In the genomic region with DNA sequence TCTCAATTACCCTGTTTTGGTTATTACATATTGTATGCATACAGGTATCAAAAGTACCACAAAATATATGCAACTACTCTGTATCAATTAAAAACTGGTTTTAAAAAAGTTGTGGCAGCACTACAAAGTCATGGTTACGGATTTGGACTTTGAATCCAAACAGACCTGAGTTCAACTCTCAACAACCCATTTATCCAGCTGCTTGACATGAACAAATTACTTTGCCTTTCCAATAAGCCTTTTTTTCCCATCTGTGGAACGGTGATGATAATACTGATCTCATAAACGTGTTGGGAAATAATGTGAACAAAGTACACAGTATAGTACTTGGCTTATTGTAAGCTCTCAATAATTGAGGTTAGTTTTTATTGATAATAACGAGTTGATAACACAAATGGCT, we compare ENCODE assay signal across 22 cellular contexts.
"Had no signal": no experiment of that assay in that cellular context is flagged by ENCODE, and none has a peak within 500 bp of the region (broad histone marks: within the 10 kb centered on the region; RNA-seq: fewer than 3 reads in every experiment).

No MANE protein-coding gene starts in this region.

- ATAC-seq: activated CD4-positive, CD25-positive, alpha-beta regulatory T cell treated with anti-CD3 and anti-CD28 coated beads, Interleukin-2, amount 50 U/mL, for 24 hours; activated CD8-positive, alpha-beta T cell treated with anti-CD3 and anti-CD28 coated beads, Interleukin-2, amount 10 ng/mL, durations not matched to agents 7 days and 5 days; PC-3 had no signal

- H3K27ac ChIP-seq: breast epithelium had no signal

- H3K4me1 ChIP-seq: breast epithelium had no signal

- H3K36me3 ChIP-seq: breast epithelium had no signal

- DNase-seq: activated CD4-positive, alpha-beta T cell treated with anti-CD3 and anti-CD28 coated beads for 4 hours; activated CD4-positive, alpha-beta T cell treated with anti-CD3 and anti-CD28 coated beads, Interleukin-2, amount 50 U/mL, for 4 hours; activated CD8-positive, alpha-beta memory T cell treated with anti-CD3 and anti-CD28 coated beads, Interleukin-2, amount 50 U/mL, for 48 hours; activated CD8-positive, alpha-beta T cell treated with anti-CD3 and anti-CD28 coated beads, Interleukin-2, amount 10 ng/mL, durations not matched to agents 7 days and 5 days; activated effector memory CD4-positive, alpha-beta T cell treated with Interleukin-2 at 50 U/mL for 16 hours; activated naive CD4-positive, alpha-beta T cell; activated T-cell treated with anti-CD3 and anti-CD28 coated beads, Interleukin-2, amount 50 U/mL, for 1 hour; aorta; caudate nucleus; KG1; NCI-H1048; NCI-H146; NCI-H187 treated with DMSO at 0.1 percent for 48 hours; NCI-H2081 treated with DMSO at 0.1 percent for 48 hours; NCI-H2227 treated with DMSO at 0.1 percent for 48 hours; NCI-H446 treated with DMSO at 0.1 percent for 48 hours; NCI-H526; NCI-H774; PC-3; SHP77 treated with DMSO at 0.1 percent for 48 hours had no signal

- H3K4me3 ChIP-seq: breast epithelium had no signal

- H3K9me3 ChIP-seq: breast epithelium had no signal

- H3K27me3 ChIP-seq: breast epithelium had no signal
